16 cellular contexts compared by ENCODE assay signal in genomic region chr18:76715012-76715608, GRCh38.
DNase-seq lines count a peak whose midpoint lies in the region; ATAC-seq, FAIRE-seq and TF ChIP-seq lines count a peak whose summit lies in the region.
"Had no signal": no experiment of that assay in that cellular context is flagged by ENCODE, and none has a peak within 500 bp of the region (broad histone marks: within the 10 kb centered on the region; RNA-seq: fewer than 3 reads in every experiment).

No MANE protein-coding gene starts in this region.

- H3K9me3 Mint-ChIP-seq in GM23338 (no peaks in the 10 kb centered on the region), nephron (peaks cover 2% of the 10 kb centered on the region)
- no peaks in the 10 kb centered on the region for H3K9me3 Mint-ChIP-seq in CD4-positive, alpha-beta memory T cell
- H3K9me3 Mint-ChIP-seq: CD4-positive, CD25-positive, alpha-beta regulatory T cell had no signal

- CTCF ChIA-PET in CD4-positive, alpha-beta memory T cell (lab: Charles Lee; ENCODE audit: partially characterized antibody): interaction anchor here (1.2 kb wide), 2 partner anchors 8 to 316 kb away, joined by 3 to 4 read pairs; no protein-coding TSS in a partner anchor

- H3K27me3 ChIP-seq in GM23338 (ENCODE audit: insufficient read depth) (no peaks in the 10 kb centered on the region), bronchial epithelial cell (ENCODE audit: control insufficient read depth, insufficient read depth, low read length) (no peaks in the 10 kb centered on the region), gastrocnemius medialis (no peaks in the 10 kb centered on the region), pancreas (no peaks in the 10 kb centered on the region)
- H3K27me3 ChIP-seq in CD4-positive, alpha-beta memory T cell (ENCODE audit: insufficient read depth, low read length): no peaks in the 10 kb centered on the region
- H3K27me3 ChIP-seq: BLaER1 treated with 17β-estradiol and CSF1 and Interleukin-3, amounts not matched to agents 10 nM and 100 nM had no signal

- no peaks in the 10 kb centered on the region for H3F3A ChIP-seq in GM23338 (replicated peaks; ENCODE audit: low read depth)

- in situ Hi-C loops in gastrocnemius medialis (cut with MboI; ENCODE audit: low sequenced_read_pairs in 4 of 4): no loop called here

- ATAC-seq in GM23338: no peak
- ATAC-seq in gastrocnemius medialis: peak; percentile 72 to 78
- ATAC-seq in pancreas: no peak

- H3K4me3 ChIP-seq in GM23338 (no peak overlapping the region), bronchial epithelial cell (ENCODE audit: low read depth, low read length) (no peak overlapping the region), gastrocnemius medialis (no peak overlapping the region), pancreas (no peak overlapping the region)
- H3K4me3 ChIP-seq in CD4-positive, alpha-beta memory T cell (ENCODE audit: low read length in 2 of 2): no peak overlapping the region
- H3K4me3 ChIP-seq: BLaER1 treated with 17β-estradiol and CSF1 and Interleukin-3, amounts not matched to agents 10 nM and 100 nM; GM23248 had no signal

- no peaks in the 10 kb centered on the region for H3K9me2 ChIP-seq in GM23338 (ENCODE audit: insufficient read depth)

- WGBS in pancreas, 2 donors: 83 to 90% methylated on average over 16 of the region's 16 CpGs

- peak overlapping the region; percentile 78 for H2AFZ ChIP-seq in GM23338
- H2AFZ ChIP-seq: GM23248 had no signal

- H3K36me3 ChIP-seq in GM23338 (ENCODE audit: insufficient read depth) (no peaks in the 10 kb centered on the region), bronchial epithelial cell (ENCODE audit: control insufficient read depth, insufficient read depth, low read length) (no peaks in the 10 kb centered on the region), gastrocnemius medialis (no peaks in the 10 kb centered on the region), pancreas (no peaks in the 10 kb centered on the region)
- no peaks in the 10 kb centered on the region for H3K36me3 ChIP-seq in CD4-positive, alpha-beta memory T cell (ENCODE audit: insufficient read depth, low read length)
- H3K36me3 ChIP-seq: BLaER1 treated with 17β-estradiol and CSF1 and Interleukin-3, amounts not matched to agents 10 nM and 100 nM had no signal

- no peak for TF ChIP-seq POLR2A in gastrocnemius medialis (IDR thresholded peaks at IDR 0.05)

- DNase-seq in GM23338 (ENCODE audit: low spot score) (no peak), bronchial epithelial cell (ENCODE audit: low read depth) (no peak), gastrocnemius medialis (peak; percentile 4 to 60), NK-92 (lab: John Stamatoyannopoulos, UW; ENCODE audit: unreplicated experiment) (no peak), pancreas (no peak), AG20443 (ENCODE audit: low spot score) (no peak)
- no peak for DNase-seq in CD4-positive, alpha-beta memory T cell
- DNase-seq: 8988T; Calu3; CD4-positive, CD25-positive, alpha-beta regulatory T cell; DMS 273 treated with DMSO at 0.1 percent for 48 hours; GM23248; H7 had no signal

- H3K4me2 ChIP-seq in GM23338: no peak overlapping the region
- H3K4me2 ChIP-seq: BLaER1 treated with 17β-estradiol and CSF1 and Interleukin-3, amounts not matched to agents 10 nM and 100 nM had no signal

- H3K27me3 Mint-ChIP-seq in GM23338 (ENCODE audit: insufficient read depth, low read depth, poor library complexity) (no peaks in the 10 kb centered on the region), nephron (ENCODE audit: low read depth) (peaks cover 15% of the 10 kb centered on the region)
- H3K27me3 Mint-ChIP-seq in CD4-positive, alpha-beta memory T cell: no peaks in the 10 kb centered on the region
- H3K27me3 Mint-ChIP-seq: CD4-positive, CD25-positive, alpha-beta regulatory T cell had no signal

- FAIRE-seq in bronchial epithelial cell (lab: Jason Lieb, UNC) (peak; percentile 28), pancreas (lab: Jason Lieb, UNC) (no peak)
- FAIRE-seq: GM18507 had no signal

- intact Hi-C loops in gastrocnemius medialis (cut with DNase I; ENCODE audit: low total_unique reads) (no loop called here), pancreas (cut with DNase I) (no loop called here)
- intact Hi-C loops in CD4-positive, alpha-beta memory T cell (cut with micrococcal nuclease): no loop called here

- no peaks in the 10 kb centered on the region for H3K9me3 ChIP-seq in gastrocnemius medialis
- no peaks in the 10 kb centered on the region for H3K9me3 ChIP-seq in pancreas
- no peaks in the 10 kb centered on the region for H3K9me3 ChIP-seq in CD4-positive, alpha-beta memory T cell (ENCODE audit: control insufficient read depth in 1 of 2, low read length in 2 of 2)
- H3K9me3 ChIP-seq: BLaER1 treated with 17β-estradiol and CSF1 and Interleukin-3, amounts not matched to agents 10 nM and 100 nM had no signal

- H3K27ac ChIP-seq in GM23338 (ENCODE audit: low read depth): no peak overlapping the region
- H3K27ac ChIP-seq in gastrocnemius medialis: peak overlapping the region in 2 of 4 donors; percentile 9 to 28
- no peak overlapping the region for H3K27ac ChIP-seq in pancreas
- no peak overlapping the region for H3K27ac ChIP-seq in CD4-positive, alpha-beta memory T cell (ENCODE audit: low read depth, low read length)
- H3K27ac ChIP-seq: BLaER1 treated with 17β-estradiol and CSF1 and Interleukin-3, amounts not matched to agents 10 nM and 100 nM; GM23248 had no signal

- H3K36me3 Mint-ChIP-seq in GM23338 (ENCODE audit: low read depth): no peaks in the 10 kb centered on the region
- peaks cover 3% of the 10 kb centered on the region for H3K36me3 Mint-ChIP-seq in nephron (ENCODE audit: low read depth)
- H3K36me3 Mint-ChIP-seq in CD4-positive, alpha-beta memory T cell: no peaks in the 10 kb centered on the region
- H3K36me3 Mint-ChIP-seq: CD4-positive, CD25-positive, alpha-beta regulatory T cell had no signal

- H3K27ac Mint-ChIP-seq in GM23338 (no peak overlapping the region), nephron (peak overlapping the region; percentile 68 to 96 (median 72))
- no peak overlapping the region for H3K27ac Mint-ChIP-seq in CD4-positive, alpha-beta memory T cell

- no peaks in the 10 kb centered on the region for H3K4me1 ChIP-seq in GM23338 (ENCODE audit: insufficient read depth)
- no peaks in the 10 kb centered on the region for H3K4me1 ChIP-seq in gastrocnemius medialis
- H3K4me1 ChIP-seq in pancreas: no peaks in the 10 kb centered on the region
- peaks cover 10% of the 10 kb centered on the region for H3K4me1 ChIP-seq in CD4-positive, alpha-beta memory T cell (ENCODE audit: insufficient read depth, low read length)

- no peak for TF ChIP-seq CTCF in GM23338 (conservative IDR thresholded peaks at IDR 0.05; ENCODE audit: low read depth in 2 of 2)
- TF ChIP-seq CTCF in bronchial epithelial cell (IDR thresholded peaks at IDR 0.05; ENCODE audit: insufficient read depth, low read length, severe bottlenecking): no peak
- no peak for TF ChIP-seq CTCF in nephron (IDR thresholded peaks at IDR 0.05; ENCODE audit: unreplicated experiment in 3 of 3)
- TF ChIP-seq CTCF in gastrocnemius medialis (IDR thresholded peaks at IDR 0.05 in 4 of 5, conservative IDR thresholded peaks at IDR 0.05 in 1 of 5): no peak
- no peak for TF ChIP-seq CTCF in pancreas (IDR thresholded peaks at IDR 0.05)

- H4K20me1 ChIP-seq in GM23338 (replicated peaks; ENCODE audit: insufficient read depth): no peaks in the 10 kb centered on the region
- H4K20me1 ChIP-seq: BLaER1 treated with 17β-estradiol and CSF1 and Interleukin-3, amounts not matched to agents 10 nM and 100 nM had no signal

- H3K4me1 Mint-ChIP-seq in GM23338 (no peaks in the 10 kb centered on the region), nephron (peaks cover 15% of the 10 kb centered on the region)
- H3K4me1 Mint-ChIP-seq in CD4-positive, alpha-beta memory T cell: peaks cover 5 to 13% (median 8%) of the 10 kb centered on the region in 4 donors

- H3K79me2 ChIP-seq in GM23338 (replicated peaks; ENCODE audit: insufficient read depth): no peaks in the 10 kb centered on the region

- POLR2A ChIA-PET in CD4-positive, alpha-beta memory T cell (lab: Charles Lee; ENCODE audit: partially characterized antibody): no interaction called here

- H3K4me3 Mint-ChIP-seq in GM23338: no peak overlapping the region
- no peak overlapping the region for H3K4me3 Mint-ChIP-seq in nephron
- no peak overlapping the region for H3K4me3 Mint-ChIP-seq in CD4-positive, alpha-beta memory T cell
- H3K4me3 Mint-ChIP-seq: CD4-positive, CD25-positive, alpha-beta regulatory T cell had no signal

TF ChIP-seq in GM23338, 12 proteins besides CTCF, POLR2A, EP300 and RAD21 (continues in another document):
- no peak for TF ChIP-seq ZNF114 (CRISPR knock-in tag; IDR thresholded peaks at IDR 0.05)
- TF ChIP-seq REST (IDR thresholded peaks at IDR 0.05; ENCODE audit: unreplicated experiment): no peak

Comparison
In these comparisons a context has a peak if more than half of its experiments do, and no peak if none do; other contexts are left out.
1. ATAC-seq: peak in gastrocnemius medialis (2 of 2); none in GM23338 (single experiment) and pancreas (0 of 4).
2. DNase-seq: peak in gastrocnemius medialis (2 of 2); none in GM23338 (single experiment), bronchial epithelial cell (single experiment), NK-92 (single experiment), pancreas (0 of 6), AG20443 (single experiment) and CD4-positive, alpha-beta memory T cell (0 of 5).
3. H3K27ac Mint-ChIP-seq: peak in nephron (3 of 3); none in GM23338 (single experiment) and CD4-positive, alpha-beta memory T cell (0 of 7).